In the genomic region with DNA sequence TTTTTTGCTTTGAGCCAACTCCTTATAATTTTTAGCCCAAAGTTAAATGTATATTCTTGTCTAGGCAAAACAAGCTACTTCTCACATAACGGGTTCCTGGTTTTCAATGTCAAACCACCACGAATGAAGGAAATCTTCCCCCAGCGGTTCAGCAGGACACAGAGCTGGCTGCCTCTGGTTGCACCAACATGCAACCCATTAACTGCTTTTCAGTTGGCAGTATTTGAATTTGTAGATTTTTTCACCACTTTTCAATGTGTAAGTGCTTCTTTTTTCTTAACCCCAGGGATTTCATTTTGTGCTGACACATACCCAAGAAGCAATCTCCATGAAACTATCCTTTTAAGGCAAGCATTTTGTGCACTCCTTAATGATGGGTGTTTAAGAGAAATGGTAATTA, we compare ENCODE assay signal across 14 cellular contexts. TPM values are rescaled to one million over a fixed set of nuclear protein-coding genes. Genes with fewer than 3 reads are reported as not detected.
"Had no signal": no experiment of that assay in that cellular context is flagged by ENCODE, and none has a peak within 500 bp of the region (broad histone marks: within the 10 kb centered on the region; RNA-seq: fewer than 3 reads in every experiment).

No MANE protein-coding gene starts in this region.

- DNase-seq: activated B cell treated with CpG ODN at 0.5 μM for 24 hours; activated CD4-positive, alpha-beta T cell treated with anti-CD3 and anti-CD28 coated beads, Interleukin-2, amount 10 ng/mL, durations not matched to agents 24 days and 14 days; activated naive CD4-positive, alpha-beta T cell treated with Interleukin-2 at 50 U/mL for 16 hours; caudate nucleus; cortex of kidney; effector memory CD4-positive, alpha-beta T cell; ovary; stimulated activated CD4-positive, alpha-beta T cell treated with anti-CD3 and anti-CD28 coated beads, Interleukin-2, amount 100 ng/mL, for 48 hours; stimulated activated naive CD4-positive, alpha-beta T cell treated with Interleukin-2 at 50 U/mL for 16 hours; upper lobe of left lung had no signal

- H3K4me3 ChIP-seq: ovary, suprapubic skin, upper lobe of left lung had no signal

- H3K27me3 ChIP-seq: ovary, suprapubic skin, upper lobe of left lung had no signal

- H3K4me1 Mint-ChIP-seq: activated B cell treated with CpG ODN at 0.5 μM for 24 hours; activated CD4-positive, alpha-beta T cell treated with anti-CD3 and anti-CD28 coated beads, Interleukin-2, amount 10 ng/mL, durations not matched to agents 24 days and 14 days had no signal

- ATAC-seq: natural killer cell treated with Interleukin-12 subunit alpha and Interleukin-12 subunit beta and Interleukin-15 and Interleukin-18, amount 100 ng/mL, for 72 hours had no signal

- H3K36me3 Mint-ChIP-seq: natural killer cell treated with Interleukin-12 subunit alpha and Interleukin-12 subunit beta and Interleukin-15 and Interleukin-18, amount 100 ng/mL, for 72 hours had no signal

- H3K36me3 ChIP-seq: ovary, suprapubic skin, upper lobe of left lung had no signal

- H3K27ac Mint-ChIP-seq: activated B cell treated with CpG ODN at 0.5 μM for 24 hours; activated CD4-positive, alpha-beta T cell treated with anti-CD3 and anti-CD28 coated beads, Interleukin-2, amount 10 ng/mL, durations not matched to agents 24 days and 14 days; activated T-helper 1 cell treated with anti-CD3 and anti-CD28 coated beads, Interleukin-12 subunit alpha, Interleukin-12 subunit beta, Interleukin-2, Interleukin-4 antibody, amounts not matched to agents 30 ng/mL and 10 ng/mL and 1 ng/mL, durations not matched to agents 14 hours and 24 hours and 36 hours; natural killer cell treated with Interleukin-12 subunit alpha and Interleukin-12 subunit beta and Interleukin-15 and Interleukin-18, amount 100 ng/mL, for 72 hours; T-helper 1 cell treated with Interleukin-12 subunit alpha and Interleukin-12 subunit beta and Interleukin-4 antibody, amounts not matched to agents 30 μg/mL and 1 μg/mL, for 36 hours had no signal

- H3K9me3 ChIP-seq: ovary, suprapubic skin, upper lobe of left lung had no signal

- H3K4me3 Mint-ChIP-seq: activated B cell treated with CpG ODN at 0.5 μM for 24 hours; activated CD4-positive, alpha-beta T cell treated with anti-CD3 and anti-CD28 coated beads, Interleukin-2, amount 10 ng/mL, durations not matched to agents 24 days and 14 days; activated T-helper 1 cell treated with anti-CD3 and anti-CD28 coated beads, Interleukin-12 subunit alpha, Interleukin-12 subunit beta, Interleukin-2, Interleukin-4 antibody, amounts not matched to agents 30 ng/mL and 10 ng/mL and 1 ng/mL, durations not matched to agents 14 hours and 24 hours and 36 hours; natural killer cell treated with Interleukin-12 subunit alpha and Interleukin-12 subunit beta and Interleukin-15 and Interleukin-18, amount 100 ng/mL, for 72 hours; T-helper 1 cell treated with Interleukin-12 subunit alpha and Interleukin-12 subunit beta and Interleukin-4 antibody, amounts not matched to agents 30 μg/mL and 1 μg/mL, for 36 hours had no signal

- H3K27ac ChIP-seq: ovary, suprapubic skin, upper lobe of left lung had no signal

- H3K9me3 Mint-ChIP-seq: activated B cell treated with CpG ODN at 0.5 μM for 24 hours; activated CD4-positive, alpha-beta T cell treated with anti-CD3 and anti-CD28 coated beads, Interleukin-2, amount 10 ng/mL, durations not matched to agents 24 days and 14 days; activated T-helper 1 cell treated with anti-CD3 and anti-CD28 coated beads, Interleukin-12 subunit alpha, Interleukin-12 subunit beta, Interleukin-2, Interleukin-4 antibody, amounts not matched to agents 30 ng/mL and 10 ng/mL and 1 ng/mL, durations not matched to agents 14 hours and 24 hours and 36 hours; natural killer cell treated with Interleukin-12 subunit alpha and Interleukin-12 subunit beta and Interleukin-15 and Interleukin-18, amount 100 ng/mL, for 72 hours; T-helper 1 cell treated with Interleukin-12 subunit alpha and Interleukin-12 subunit beta and Interleukin-4 antibody, amounts not matched to agents 30 μg/mL and 1 μg/mL, for 36 hours had no signal

- H3K4me1 ChIP-seq: suprapubic skin, upper lobe of left lung had no signal

RNA-seq across cellular contexts. Expression of a gene that starts 35.5 kb away (rescaled TPM):
- total RNA-seq: activated B cell treated with CpG ODN at 0.5 μM for 24 hours; activated CD4-positive, alpha-beta T cell treated with anti-CD3 and anti-CD28 coated beads, Interleukin-2, amount 10 ng/mL, durations not matched to agents 24 days and 14 days; activated T-helper 1 cell treated with anti-CD3 and anti-CD28 coated beads, Interleukin-12 subunit alpha, Interleukin-12 subunit beta, Interleukin-2, Interleukin-4 antibody, amounts not matched to agents 30 ng/mL and 10 ng/mL and 1 ng/mL, durations not matched to agents 14 hours and 24 hours and 36 hours had no signal
